In the genomic region with DNA sequence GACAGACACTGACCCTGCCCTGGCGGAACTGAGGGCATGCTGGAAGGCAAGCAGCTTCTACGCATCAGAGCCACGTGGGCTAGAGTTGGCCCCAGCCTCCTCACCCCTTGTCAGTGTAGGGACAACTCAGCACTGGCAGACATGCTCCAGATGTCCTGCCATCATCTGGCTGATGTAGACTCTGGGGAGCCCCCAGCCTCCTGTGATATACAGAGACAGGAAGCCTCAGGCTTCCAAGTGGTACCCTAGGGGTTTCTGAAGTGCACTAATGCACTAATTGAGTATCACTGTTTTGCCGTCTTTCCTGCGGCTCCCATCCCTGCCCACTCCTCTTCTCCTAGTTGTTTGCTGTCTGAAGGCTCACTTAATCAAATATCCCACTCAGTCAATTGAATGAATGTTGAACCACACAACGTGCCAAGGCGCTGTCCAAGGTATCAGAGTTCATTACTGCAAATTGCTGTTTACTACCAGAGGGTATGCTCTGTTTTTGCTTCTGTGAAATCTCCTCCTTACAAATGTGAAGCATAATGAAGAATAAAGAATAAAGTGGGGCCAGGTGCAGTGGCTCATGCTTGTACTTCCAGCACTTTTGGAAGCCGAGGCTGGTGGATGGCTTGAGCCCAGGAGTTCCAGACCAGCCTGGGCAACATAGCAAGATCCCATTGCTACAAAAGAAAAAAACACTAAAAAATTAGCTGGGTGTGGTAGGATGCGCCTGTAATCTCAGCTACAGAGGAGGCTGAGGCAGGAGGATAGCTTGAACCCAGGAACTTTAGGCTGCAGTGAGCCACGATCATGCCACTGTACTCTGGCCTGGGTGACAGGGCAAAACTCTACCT, we compare ENCODE assay signal across 14 cellular contexts.
DNase-seq lines count a peak whose midpoint lies in the region; ATAC-seq, FAIRE-seq and TF ChIP-seq lines count a peak whose summit lies in the region.
"Had no signal": no experiment of that assay in that cellular context is flagged by ENCODE, and none has a peak within 500 bp of the region (broad histone marks: within the 10 kb centered on the region; RNA-seq: fewer than 3 reads in every experiment).

No MANE protein-coding gene starts in this region.

- CTCF ChIA-PET in A549 (lab: Yijun Ruan, JAX): no interaction called here
- CTCF ChIA-PET in HEK293 (lab: Yijun Ruan, JAX): interaction anchor here (0.6 to 0.8 kb wide), 2 partner anchors 268 to 299 kb away, joined by 4 to 5 read pairs; no protein-coding TSS in a partner anchor
- CTCF ChIA-PET in SK-N-SH (lab: Yijun Ruan, JAX): interaction anchor here (0.6 to 2.2 kb wide), 4 partner anchors 12 to 298 kb away, joined by 3 to 5 read pairs (median 4); no protein-coding TSS in a partner anchor

- H3K27ac ChIP-seq in A549 (no peak overlapping the region), HEK293 (ENCODE audit: extremely low read depth, low read depth, low read length) (no peak overlapping the region), SK-N-SH (ENCODE audit: low read depth in 2 of 2, low read length in 1 of 2) (no peak overlapping the region; a peak in 1 of 4 replicates)
- H3K27ac ChIP-seq: upper lobe of right lung had no signal

- no peaks in the 10 kb centered on the region for H3K27me3 ChIP-seq in SK-N-SH (ENCODE audit: insufficient read depth)
- H3K27me3 ChIP-seq: upper lobe of right lung had no signal

- no peak for TF ChIP-seq EP300 in A549 (IDR thresholded peaks at IDR 0.05)
- TF ChIP-seq EP300 in SK-N-SH (IDR thresholded peaks at IDR 0.05; ENCODE audit: borderline replicate concordance in 1 of 2, low read depth in 1 of 2, low read length in 1 of 2): peak in 1 of 2 experiments; percentile 31; a peak in 1 of 4 replicates

- POLR2A ChIA-PET in A549 (lab: Yijun Ruan, JAX) (no interaction called here), HEK293 (lab: Yijun Ruan, JAX) (no interaction called here), SK-N-SH (lab: Yijun Ruan, JAX) (no interaction called here)

- TF ChIP-seq RAD21 in A549 (conservative IDR thresholded peaks at IDR 0.05 in 1 of 2, IDR thresholded peaks at IDR 0.05 in 1 of 2) (no peak), SK-N-SH (IDR thresholded peaks at IDR 0.05; ENCODE audit: low read length) (no peak)

- H3K9me2 ChIP-seq in SK-N-SH: no peaks in the 10 kb centered on the region

- FAIRE-seq in A549 (lab: Jason Lieb, UNC): no peak

- TF ChIP-seq CTCF in A549 (IDR thresholded peaks at IDR 0.05): no peak
- no peak for TF ChIP-seq CTCF in HEK293 (tag by site-specific recombination; IDR thresholded peaks at IDR 0.05)
- TF ChIP-seq CTCF in SK-N-SH (IDR thresholded peaks at IDR 0.05): no peak
- TF ChIP-seq CTCF in fibroblast of mammary gland (conservative IDR thresholded peaks at IDR 0.05; ENCODE audit: control insufficient read depth, insufficient read depth, low read depth, low read length): no peak

- H3K4me1 ChIP-seq in A549 (no peaks in the 10 kb centered on the region), HEK293 (ENCODE audit: control insufficient read depth, insufficient read depth, low read length) (no peaks in the 10 kb centered on the region), SK-N-SH (ENCODE audit: control insufficient read depth in 1 of 2, insufficient read depth in 2 of 2, low read depth in 1 of 2, low read length in 1 of 2) (peaks cover 0 to 6% of the 10 kb centered on the region in 2 experiments; a peak in 2 of 4 replicates)
- H3K4me1 ChIP-seq: upper lobe of right lung had no signal

- DNase-seq in A549 (ENCODE audit: low read depth in 1 of 2, low spot score in 1 of 2) (no peak), SK-N-SH (peak; percentile 81), fibroblast of mammary gland (ENCODE audit: low read depth) (peak; percentile 40), hepatic stellate cell (ENCODE audit: low spot score) (no peak), SKM-1 treated with dmso at 0.1 percent for 144 hours (lab: John Stamatoyannopoulos, UW; ENCODE audit: unreplicated experiment) (no peak), ureter (ENCODE audit: low spot score) (no peak)
- no peak for DNase-seq in activated CD4-positive, alpha-beta T cell treated with anti-CD3 and anti-CD28 coated beads, Interleukin-2, amount 50 U/mL, for 1 hour
- DNase-seq: activated CD4-positive, alpha-beta T cell treated with anti-CD3 and anti-CD28 coated beads, Interleukin-2, amount 10 ng/mL, durations not matched to agents 24 days and 14 days; activated effector memory CD4-positive, alpha-beta T cell treated with anti-CD3 and anti-CD28 coated beads, Interleukin-2, amount 50 U/mL, for 16 hours; AML-193; left colon; T-cell; upper lobe of right lung had no signal

- 64% methylated on average over 10 of the region's 10 CpGs for WGBS in A549 (ENCODE audit: missing lambda C conversion rate)
- 38% methylated on average over 10 of the region's 10 CpGs for whole genome bisulfite sequencing in SK-N-SH (ENCODE audit: low lambda C conversion rate)

- H3F3A ChIP-seq in SK-N-SH (replicated peaks; ENCODE audit: insufficient read depth): no peaks in the 10 kb centered on the region

- no peak overlapping the region for H3K4me3 ChIP-seq in A549
- H3K4me3 ChIP-seq in HEK293 (ENCODE audit: low read depth, low read length): no peak overlapping the region
- no peak overlapping the region for H3K4me3 ChIP-seq in SK-N-SH (ENCODE audit: low read depth in 2 of 2, low read length in 1 of 2)
- H3K4me3 ChIP-seq in fibroblast of mammary gland (ENCODE audit: control insufficient read depth, low read depth, low read length): no peak overlapping the region
- H3K4me3 ChIP-seq: upper lobe of right lung had no signal

- no peak overlapping the region for H2AFZ ChIP-seq in SK-N-SH (ENCODE audit: low read depth)

- no peak for TF ChIP-seq POLR2A in A549 (IDR thresholded peaks at IDR 0.05; ENCODE audit: low read length)

- H3K79me2 ChIP-seq in SK-N-SH (ENCODE audit: insufficient read depth): no peaks in the 10 kb centered on the region

- H3K4me2 ChIP-seq in A549 (no peak overlapping the region), SK-N-SH (no peak overlapping the region)

- 0 out of 6 replicates have a peak, but pooled peaks of 1 of the 2 experiments have one; percentile 8 for ATAC-seq in A549
- ATAC-seq: left colon, T-cell, upper lobe of right lung had no signal

- H3K9ac ChIP-seq in SK-N-SH: no peak overlapping the region

- no peaks in the 10 kb centered on the region for H3K9me3 ChIP-seq in A549
- no peaks in the 10 kb centered on the region for H3K9me3 ChIP-seq in HEK293 (ENCODE audit: control insufficient read depth, insufficient read depth, low read depth, low read length)
- no peaks in the 10 kb centered on the region for H3K9me3 ChIP-seq in SK-N-SH
- H3K9me3 ChIP-seq: upper lobe of right lung had no signal

- H4K20me1 ChIP-seq in SK-N-SH (ENCODE audit: insufficient read depth): no peaks in the 10 kb centered on the region

- H3K36me3 ChIP-seq in HEK293 (ENCODE audit: control insufficient read depth in 2 of 2, insufficient read depth in 1 of 2, low read length in 2 of 2) (no peaks in the 10 kb centered on the region), SK-N-SH (replicated peaks in 1 of 2; ENCODE audit: control insufficient read depth in 1 of 2, insufficient read depth in 2 of 2, low read length in 1 of 2) (no peaks in the 10 kb centered on the region)
- H3K36me3 ChIP-seq: upper lobe of right lung had no signal

TF ChIP-seq in A549, 52 proteins besides CTCF, POLR2A, EP300 and RAD21 (continues in another document):
- TF ChIP-seq, protein P1, sequence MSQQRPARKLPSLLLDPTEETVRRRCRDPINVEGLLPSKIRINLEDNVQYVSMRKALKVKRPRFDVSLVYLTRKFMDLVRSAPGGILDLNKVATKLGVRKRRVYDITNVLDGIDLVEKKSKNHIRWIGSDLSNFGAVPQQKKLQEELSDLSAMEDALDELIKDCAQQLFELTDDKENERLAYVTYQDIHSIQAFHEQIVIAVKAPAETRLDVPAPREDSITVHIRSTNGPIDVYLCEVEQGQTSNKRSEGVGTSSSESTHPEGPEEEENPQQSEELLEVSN (IDR thresholded peaks at IDR 0.05; ENCODE audit: borderline replicate concordance, low read depth): no peak
- TF ChIP-seq HDAC2 (IDR thresholded peaks at IDR 0.05) (no peak), CHD2 (IDR thresholded peaks at IDR 0.05; ENCODE audit: low read length, partially characterized antibody) (no peak), EHMT2 (IDR thresholded peaks at IDR 0.05; ENCODE audit: low read depth) (0 out of 2 replicates have a peak, but pooled peaks have one; percentile 44)

TF ChIP-seq in HEK293, 187 proteins besides CTCF, POLR2A, EP300 and RAD21 (continues in another document):
- TF ChIP-seq ZNF776 (tag by site-specific recombination; IDR thresholded peaks at IDR 0.05; ENCODE audit: borderline replicate concordance): no peak

TF ChIP-seq in SK-N-SH, 30 proteins besides CTCF, POLR2A, EP300 and RAD21 (continues in another document):
- TF ChIP-seq FOXM1 (IDR thresholded peaks at IDR 0.05; ENCODE audit: low read depth): no peak
- no peak for TF ChIP-seq NRF1 (IDR thresholded peaks at IDR 0.05; ENCODE audit: low read depth, low read length)
- no peak for TF ChIP-seq YY1 (IDR thresholded peaks at IDR 0.05; ENCODE audit: low read depth)
- TF ChIP-seq, protein P2, sequence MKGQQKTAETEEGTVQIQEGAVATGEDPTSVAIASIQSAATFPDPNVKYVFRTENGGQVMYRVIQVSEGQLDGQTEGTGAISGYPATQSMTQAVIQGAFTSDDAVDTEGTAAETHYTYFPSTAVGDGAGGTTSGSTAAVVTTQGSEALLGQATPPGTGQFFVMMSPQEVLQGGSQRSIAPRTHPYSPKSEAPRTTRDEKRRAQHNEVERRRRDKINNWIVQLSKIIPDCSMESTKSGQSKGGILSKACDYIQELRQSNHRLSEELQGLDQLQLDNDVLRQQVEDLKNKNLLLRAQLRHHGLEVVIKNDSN (IDR thresholded peaks at IDR 0.05; ENCODE audit: borderline replicate concordance, low read depth): no peak
- no peak for TF ChIP-seq JUND (IDR thresholded peaks at IDR 0.05)
- no peak for TF ChIP-seq RXRA (IDR thresholded peaks at IDR 0.05; ENCODE audit: borderline replicate concordance, low read depth)
- TF ChIP-seq SIN3A (IDR thresholded peaks at IDR 0.05; ENCODE audit: borderline replicate concordance, low read depth, low read length): no peak
- TF ChIP-seq GATA2 (CRISPR knock-in tag; IDR thresholded peaks at IDR 0.05): peak; percentile 29; the same call in 1 of the 2 replicates
- no peak for TF ChIP-seq RFX5 (IDR thresholded peaks at IDR 0.05; ENCODE audit: low read length)
- TF ChIP-seq SMC3 (IDR thresholded peaks at IDR 0.05; ENCODE audit: low read depth, low read length): no peak
- TF ChIP-seq MXI1 (IDR thresholded peaks at IDR 0.05; ENCODE audit: low read depth, low read length): peak; percentile 81; the same call in 1 of the 2 replicates
- TF ChIP-seq, protein P3, sequence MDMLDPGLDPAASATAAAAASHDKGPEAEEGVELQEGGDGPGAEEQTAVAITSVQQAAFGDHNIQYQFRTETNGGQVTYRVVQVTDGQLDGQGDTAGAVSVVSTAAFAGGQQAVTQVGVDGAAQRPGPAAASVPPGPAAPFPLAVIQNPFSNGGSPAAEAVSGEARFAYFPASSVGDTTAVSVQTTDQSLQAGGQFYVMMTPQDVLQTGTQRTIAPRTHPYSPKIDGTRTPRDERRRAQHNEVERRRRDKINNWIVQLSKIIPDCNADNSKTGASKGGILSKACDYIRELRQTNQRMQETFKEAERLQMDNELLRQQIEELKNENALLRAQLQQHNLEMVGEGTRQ (IDR thresholded peaks at IDR 0.05; ENCODE audit: borderline replicate concordance, low read depth, low read length): no peak
- peak; percentile 56; the same call in 1 of the 2 replicates for TF ChIP-seq FOXJ3 (CRISPR knock-in tag; IDR thresholded peaks at IDR 0.05)

Comparison
In these comparisons a context has a peak if more than half of its experiments do, and no peak if none do; other contexts are left out.
1. DNase-seq: peak in SK-N-SH (single experiment) and fibroblast of mammary gland (single experiment); none in A549 (0 of 2), hepatic stellate cell (single experiment), activated CD4-positive, alpha-beta T cell treated with anti-CD3 and anti-CD28 coated beads, Interleukin-2, amount 50 U/mL, for 1 hour (single experiment), SKM-1 treated with dmso at 0.1 percent for 144 hours (single experiment) and ureter (single experiment).